ENCODE assay signal across 8 cellular contexts in genomic region chr6:123802697-123803455, GRCh38. TPM values are rescaled to one million over a fixed set of nuclear protein-coding genes. Genes with fewer than 3 reads are reported as not detected.
A peak's percentile ranks its signal among the peaks of the same experiment; 100 is the strongest.
DNase-seq lines count a peak whose midpoint lies in the region; ATAC-seq and TF ChIP-seq lines count a peak whose summit lies in the region.

No MANE protein-coding gene starts in this region.

- no peaks in the 10 kb centered on the region for H3K36me3 Mint-ChIP-seq in CD4-positive, alpha-beta memory T cell
- H3K36me3 Mint-ChIP-seq in endothelial cell (ENCODE audit: low read depth, unreplicated experiment) = no peaks in the 10 kb centered on the region

- H3K4me3 ChIP-seq in CD4-positive, alpha-beta memory T cell (ENCODE audit: low read length in 2 of 2) = no peak overlapping the region
- peak overlapping the region; percentile 42 for H3K4me3 ChIP-seq in mesendoderm (ENCODE audit: low read length)

- H2AK5ac ChIP-seq in mesendoderm (ENCODE audit: low read length) = no peak overlapping the region

- no CpG with 5 or more reads among the region's 60 CpGs for WGBS in mesendoderm (ENCODE audit: extremely low coverage, insufficient coverage, low lambda C conversion rate)

- H3K4ac ChIP-seq in mesendoderm (ENCODE audit: low read depth, low read length) = no peak overlapping the region

- peak overlapping the region; percentile 21 to 75 (median 52) for H3K4me3 Mint-ChIP-seq in CD4-positive, alpha-beta memory T cell
- peak overlapping the region; percentile 91 for H3K4me3 Mint-ChIP-seq in endothelial cell (ENCODE audit: unreplicated experiment)

- CTCF ChIA-PET in CD4-positive, alpha-beta memory T cell (lab: Charles Lee; ENCODE audit: partially characterized antibody) = interaction anchor here (1.5 to 2.2 kb wide), 3 partner anchors 15 to 1311 kb away, joined by 3 to 12 read pairs (median 3); no protein-coding TSS in a partner anchor

- H3K9ac ChIP-seq in mesendoderm (ENCODE audit: low read length) = peak overlapping the region; percentile 54

- no peak overlapping the region for H4K8ac ChIP-seq in mesendoderm (ENCODE audit: low read depth, low read length)

- peak overlapping the region; percentile 73 for H3K56ac ChIP-seq in mesendoderm (ENCODE audit: low read length)

- H3K4me2 ChIP-seq in mesendoderm (ENCODE audit: low read length) = peak overlapping the region; percentile 94

- H3K79me2 ChIP-seq in mesendoderm (ENCODE audit: control insufficient read depth, insufficient read depth, low read length) = no peaks in the 10 kb centered on the region

- H3K27me3 Mint-ChIP-seq in CD4-positive, alpha-beta memory T cell = peaks cover 17 to 26% of the 10 kb centered on the region in 2 donors
- peaks cover 4% of the 10 kb centered on the region for H3K27me3 Mint-ChIP-seq in endothelial cell (ENCODE audit: unreplicated experiment)

- H3K9me3 ChIP-seq in CD4-positive, alpha-beta memory T cell (ENCODE audit: control insufficient read depth in 1 of 2, low read length in 2 of 2) = no peaks in the 10 kb centered on the region

- H3K23ac ChIP-seq in mesendoderm (ENCODE audit: low read length) = peak overlapping the region; percentile 80

- H4K5ac ChIP-seq in mesendoderm (ENCODE audit: low read length) = no peak overlapping the region

- ATAC-seq in GM19452 (IDR thresholded peaks at IDR 0.05; ENCODE audit: unreplicated experiment) (peak; percentile 98), HG03565 (IDR thresholded peaks at IDR 0.05; ENCODE audit: unreplicated experiment) (peak; percentile 97)

- peaks cover 2 to 15% (median 9%) of the 10 kb centered on the region in 4 donors for H3K4me1 Mint-ChIP-seq in CD4-positive, alpha-beta memory T cell
- H3K4me1 Mint-ChIP-seq in endothelial cell (ENCODE audit: unreplicated experiment) = peaks cover 16% of the 10 kb centered on the region

- H3K27ac ChIP-seq in CD4-positive, alpha-beta memory T cell (ENCODE audit: low read depth, low read length) = no peak overlapping the region
- H3K27ac ChIP-seq in mesendoderm (ENCODE audit: low read depth, low read length) = no peak overlapping the region

- POLR2A ChIA-PET in CD4-positive, alpha-beta memory T cell (lab: Charles Lee; ENCODE audit: partially characterized antibody) = no interaction called here

- peak; percentile 85 for TF ChIP-seq CTCF in endothelial cell (IDR thresholded peaks at IDR 0.05; ENCODE audit: unreplicated experiment)

- no peak overlapping the region for H3K27ac Mint-ChIP-seq in CD4-positive, alpha-beta memory T cell
- no peak overlapping the region for H3K27ac Mint-ChIP-seq in endothelial cell (ENCODE audit: unreplicated experiment)

- H3K27me3 ChIP-seq in CD4-positive, alpha-beta memory T cell (ENCODE audit: insufficient read depth, low read length) = peaks cover 12% of the 10 kb centered on the region
- H3K27me3 ChIP-seq in mesendoderm (ENCODE audit: insufficient read depth, low read length, poor library complexity) = no peaks in the 10 kb centered on the region

- no peaks in the 10 kb centered on the region for H3K36me3 ChIP-seq in CD4-positive, alpha-beta memory T cell (ENCODE audit: insufficient read depth, low read length)
- no peaks in the 10 kb centered on the region for H3K36me3 ChIP-seq in mesendoderm (ENCODE audit: control insufficient read depth, insufficient read depth, low read length)

- no peak overlapping the region for H2BK120ac ChIP-seq in mesendoderm (ENCODE audit: low read depth, low read length)

- intact Hi-C loops in CD4-positive, alpha-beta memory T cell (cut with micrococcal nuclease) = no loop called here

- H3K4me1 ChIP-seq in CD4-positive, alpha-beta memory T cell (ENCODE audit: insufficient read depth, low read length) = peaks cover 3% of the 10 kb centered on the region
- no peaks in the 10 kb centered on the region for H3K4me1 ChIP-seq in mesendoderm (ENCODE audit: control insufficient read depth, low read depth, low read length)

- DNase-seq in CD4-positive, alpha-beta memory T cell = peak in 4 of 5 donors; percentile 17 to 35 (median 34)
- DNase-seq in NCI-H748 (lab: John Stamatoyannopoulos, UW; ENCODE audit: unreplicated experiment) (peak; percentile 97), endothelial cell (ENCODE audit: low spot score) (peak; percentile 95), mesendoderm (peak; percentile 91)
- peak; percentile 25 to 40 (median 36) for DNase-seq in activated CD8-positive, alpha-beta memory T cell treated with anti-CD3 and anti-CD28 coated beads for 48 hours (ENCODE audit: low read depth in 2 of 3, low spot score in 2 of 3)
- DNase-seq in stimulated activated CD8-positive, alpha-beta memory T cell treated with anti-CD3 and anti-CD28 coated beads, Interleukin-15, amount 100 ng/mL, for 1 hour (ENCODE audit: low read depth) = peak; percentile 14

- peaks cover 0 to 2% (median 0%) of the 10 kb centered on the region in 8 donors for H3K9me3 Mint-ChIP-seq in CD4-positive, alpha-beta memory T cell
- H3K9me3 Mint-ChIP-seq in endothelial cell (ENCODE audit: unreplicated experiment) = no peaks in the 10 kb centered on the region

- H2BK5ac ChIP-seq in mesendoderm (ENCODE audit: low read length) = no peak overlapping the region

- H2BK15ac ChIP-seq in mesendoderm (replicated peaks; ENCODE audit: low read depth) = no peak overlapping the region

- peak overlapping the region; percentile 54 for H3K18ac ChIP-seq in mesendoderm (ENCODE audit: low read length)

- no peaks in the 10 kb centered on the region for H3K79me1 ChIP-seq in mesendoderm (ENCODE audit: low read length)

RNA-seq across cellular contexts. Expression of gene NKAIN2, which starts 0.8 kb away (rescaled TPM):
- total RNA-seq in CD4-positive, alpha-beta memory T cell = not detected
- polyA plus RNA-seq in CD4-positive, alpha-beta memory T cell = not detected
- total RNA-seq in endothelial cell (ENCODE audit: unreplicated experiment) = 9.5 TPM
- polyA plus RNA-seq in mesendoderm (2013, experiment 1 of 2) = 0.31 TPM
- polyA plus RNA-seq in mesendoderm (2013, experiment 2 of 2) = 0.38 TPM

Comparison
In these comparisons a context has a peak if more than half of its experiments do, and no peak if none do; other contexts are left out.
1. DNase-seq: peak in every context shown above with its lines; median percentile 97 in NCI-H748; 95 in endothelial cell; 91 in mesendoderm; 36 in activated CD8-positive, alpha-beta memory T cell treated with anti-CD3 and anti-CD28 coated beads for 48 hours; 34 in CD4-positive, alpha-beta memory T cell; 14 in stimulated activated CD8-positive, alpha-beta memory T cell treated with anti-CD3 and anti-CD28 coated beads, Interleukin-15, amount 100 ng/mL, for 1 hour.
2. RNA of gene NKAIN2, which starts 0.8 kb away (total RNA-seq): 9.5 TPM in endothelial cell (single experiment); not detected in CD4-positive, alpha-beta memory T cell; every median in the first group is over 10 times any median in the second.